In the genomic region with DNA sequence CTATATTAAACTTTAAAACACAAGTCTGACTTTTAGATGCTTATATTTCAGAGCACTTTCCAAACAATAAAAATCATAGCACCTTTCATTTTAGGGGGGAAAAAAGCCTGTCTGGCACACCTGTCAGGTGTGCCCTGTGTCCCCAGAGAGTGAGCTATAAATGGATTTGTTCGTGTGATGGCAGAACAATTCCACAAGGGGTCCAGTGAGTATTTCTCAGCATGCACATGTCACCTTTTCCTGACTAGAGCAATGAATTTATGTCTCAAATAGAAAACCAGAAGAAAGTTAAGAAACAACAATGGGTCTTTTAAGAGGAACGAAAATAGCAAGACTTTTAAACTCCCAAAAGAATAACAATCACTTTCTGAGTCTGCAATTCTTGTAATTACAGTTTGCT, we compare ENCODE assay signal across 8 cellular contexts. TPM values are rescaled to one million over a fixed set of nuclear protein-coding genes. Genes with fewer than 3 reads are reported as not detected.
DNase-seq lines count a peak whose midpoint lies in the region; ATAC-seq and TF ChIP-seq lines count a peak whose summit lies in the region.

No MANE protein-coding gene starts in this region.

- in situ Hi-C loops in T47D (cut with HindIII; ENCODE audit: low pct_unique_long_range_greater_than_20kb, low sequenced_read_pairs), result no loop called here

- H3K27ac Mint-ChIP-seq in activated naive CD4-positive, alpha-beta T cell treated with anti-CD3 and anti-CD28 coated beads, Interleukin-2, amount 10 ng/mL, durations not matched to agents 7 days and 5 days, result no peak overlapping the region
- H3K27ac Mint-ChIP-seq in type B pancreatic cell, result no peak overlapping the region

- no peaks in the 10 kb centered on the region for H3K9me3 Mint-ChIP-seq in activated naive CD4-positive, alpha-beta T cell treated with anti-CD3 and anti-CD28 coated beads, Interleukin-2, amount 10 ng/mL, durations not matched to agents 7 days and 5 days
- H3K9me3 Mint-ChIP-seq in type B pancreatic cell, result no peaks in the 10 kb centered on the region

- H3K36me3 Mint-ChIP-seq in activated naive CD4-positive, alpha-beta T cell treated with anti-CD3 and anti-CD28 coated beads, Interleukin-2, amount 10 ng/mL, durations not matched to agents 7 days and 5 days, result no peaks in the 10 kb centered on the region
- no peaks in the 10 kb centered on the region for H3K36me3 Mint-ChIP-seq in type B pancreatic cell

- CTCF ChIA-PET in activated naive CD4-positive, alpha-beta T cell treated with anti-CD3 and anti-CD28 coated beads, Interleukin-2, amount 10 ng/mL, durations not matched to agents 7 days and 5 days (lab: Charles Lee), result interaction anchor here (1.0 kb wide), 2 partner anchors 10 to 80 kb away, joined by 3 to 4 read pairs; no protein-coding TSS in a partner anchor

- H3K27me3 Mint-ChIP-seq in activated naive CD4-positive, alpha-beta T cell treated with anti-CD3 and anti-CD28 coated beads, Interleukin-2, amount 10 ng/mL, durations not matched to agents 7 days and 5 days, result no peaks in the 10 kb centered on the region
- no peaks in the 10 kb centered on the region for H3K27me3 Mint-ChIP-seq in type B pancreatic cell

- H3K4me3 Mint-ChIP-seq in activated naive CD4-positive, alpha-beta T cell treated with anti-CD3 and anti-CD28 coated beads, Interleukin-2, amount 10 ng/mL, durations not matched to agents 7 days and 5 days, result no peak overlapping the region
- H3K4me3 Mint-ChIP-seq in type B pancreatic cell, result no peak overlapping the region

- peak; percentile 26 for DNase-seq in activated naive CD4-positive, alpha-beta T cell treated with anti-CD3 and anti-CD28 coated beads, Interleukin-2, amount 10 ng/mL, durations not matched to agents 7 days and 5 days
- no peak for DNase-seq in activated naive CD4-positive, alpha-beta T cell treated with anti-CD3 and anti-CD28 coated beads, Interleukin-2, amount 50 U/mL, for 16 hours
- DNase-seq in T47D (ENCODE audit: low read depth in 1 of 2, low spot score in 1 of 2) (peak; percentile 26 to 37), type B pancreatic cell (ENCODE audit: extremely low spot score, unreplicated experiment) (no peak), GM19238 (ENCODE audit: insufficient read length, low spot score) (no peak)
- no peak for DNase-seq in activated CD4-positive, alpha-beta T cell treated with anti-CD3 and anti-CD28 coated beads, Interleukin-2, amount 50 U/mL, for 1 hour

- peak; percentile 67 for TF ChIP-seq CTCF in type B pancreatic cell (conservative IDR thresholded peaks at IDR 0.05)

- no peak for TF ChIP-seq EP300 in Ishikawa (IDR thresholded peaks at IDR 0.05; ENCODE audit: borderline replicate concordance)

- peak; percentile 25; the same call in 1 of the 2 replicates for TF ChIP-seq RAD21 in Ishikawa (IDR thresholded peaks at IDR 0.05; ENCODE audit: low read depth)

- ATAC-seq in HG02678 (IDR thresholded peaks at IDR 0.05; ENCODE audit: unreplicated experiment), result no peak

- no peaks in the 10 kb centered on the region for H3K4me1 Mint-ChIP-seq in activated naive CD4-positive, alpha-beta T cell treated with anti-CD3 and anti-CD28 coated beads, Interleukin-2, amount 10 ng/mL, durations not matched to agents 7 days and 5 days
- H3K4me1 Mint-ChIP-seq in type B pancreatic cell (ENCODE audit: unreplicated experiment), result no peaks in the 10 kb centered on the region

TF ChIP-seq in Ishikawa, 13 proteins besides CTCF, POLR2A, EP300 and RAD21:
- no peak for TF ChIP-seq FOXM1 (IDR thresholded peaks at IDR 0.05; ENCODE audit: borderline replicate concordance, low read depth)
- no peak for TF ChIP-seq NFIC (IDR thresholded peaks at IDR 0.05)
- TF ChIP-seq YY1 (IDR thresholded peaks at IDR 0.05; ENCODE audit: low read depth), result no peak
- TF ChIP-seq ZBTB7A (IDR thresholded peaks at IDR 0.05; ENCODE audit: low read depth), result no peak
- TF ChIP-seq TCF12 (IDR thresholded peaks at IDR 0.05; ENCODE audit: low read depth), result no peak
- TF ChIP-seq TEAD4 (IDR thresholded peaks at IDR 0.05), result no peak
- TF ChIP-seq TAF1 (IDR thresholded peaks at IDR 0.05; ENCODE audit: low read depth), result no peak
- TF ChIP-seq, protein P1, sequence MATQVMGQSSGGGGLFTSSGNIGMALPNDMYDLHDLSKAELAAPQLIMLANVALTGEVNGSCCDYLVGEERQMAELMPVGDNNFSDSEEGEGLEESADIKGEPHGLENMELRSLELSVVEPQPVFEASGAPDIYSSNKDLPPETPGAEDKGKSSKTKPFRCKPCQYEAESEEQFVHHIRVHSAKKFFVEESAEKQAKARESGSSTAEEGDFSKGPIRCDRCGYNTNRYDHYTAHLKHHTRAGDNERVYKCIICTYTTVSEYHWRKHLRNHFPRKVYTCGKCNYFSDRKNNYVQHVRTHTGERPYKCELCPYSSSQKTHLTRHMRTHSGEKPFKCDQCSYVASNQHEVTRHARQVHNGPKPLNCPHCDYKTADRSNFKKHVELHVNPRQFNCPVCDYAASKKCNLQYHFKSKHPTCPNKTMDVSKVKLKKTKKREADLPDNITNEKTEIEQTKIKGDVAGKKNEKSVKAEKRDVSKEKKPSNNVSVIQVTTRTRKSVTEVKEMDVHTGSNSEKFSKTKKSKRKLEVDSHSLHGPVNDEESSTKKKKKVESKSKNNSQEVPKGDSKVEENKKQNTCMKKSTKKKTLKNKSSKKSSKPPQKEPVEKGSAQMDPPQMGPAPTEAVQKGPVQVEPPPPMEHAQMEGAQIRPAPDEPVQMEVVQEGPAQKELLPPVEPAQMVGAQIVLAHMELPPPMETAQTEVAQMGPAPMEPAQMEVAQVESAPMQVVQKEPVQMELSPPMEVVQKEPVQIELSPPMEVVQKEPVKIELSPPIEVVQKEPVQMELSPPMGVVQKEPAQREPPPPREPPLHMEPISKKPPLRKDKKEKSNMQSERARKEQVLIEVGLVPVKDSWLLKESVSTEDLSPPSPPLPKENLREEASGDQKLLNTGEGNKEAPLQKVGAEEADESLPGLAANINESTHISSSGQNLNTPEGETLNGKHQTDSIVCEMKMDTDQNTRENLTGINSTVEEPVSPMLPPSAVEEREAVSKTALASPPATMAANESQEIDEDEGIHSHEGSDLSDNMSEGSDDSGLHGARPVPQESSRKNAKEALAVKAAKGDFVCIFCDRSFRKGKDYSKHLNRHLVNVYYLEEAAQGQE (IDR thresholded peaks at IDR 0.05; ENCODE audit: low read depth), result no peak
- TF ChIP-seq, protein P2, sequence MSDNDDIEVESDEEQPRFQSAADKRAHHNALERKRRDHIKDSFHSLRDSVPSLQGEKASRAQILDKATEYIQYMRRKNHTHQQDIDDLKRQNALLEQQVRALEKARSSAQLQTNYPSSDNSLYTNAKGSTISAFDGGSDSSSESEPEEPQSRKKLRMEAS (IDR thresholded peaks at IDR 0.05), result no peak
- no peak for TF ChIP-seq CEBPB (IDR thresholded peaks at IDR 0.05)
- TF ChIP-seq, protein P3, sequence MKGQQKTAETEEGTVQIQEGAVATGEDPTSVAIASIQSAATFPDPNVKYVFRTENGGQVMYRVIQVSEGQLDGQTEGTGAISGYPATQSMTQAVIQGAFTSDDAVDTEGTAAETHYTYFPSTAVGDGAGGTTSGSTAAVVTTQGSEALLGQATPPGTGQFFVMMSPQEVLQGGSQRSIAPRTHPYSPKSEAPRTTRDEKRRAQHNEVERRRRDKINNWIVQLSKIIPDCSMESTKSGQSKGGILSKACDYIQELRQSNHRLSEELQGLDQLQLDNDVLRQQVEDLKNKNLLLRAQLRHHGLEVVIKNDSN (IDR thresholded peaks at IDR 0.05), result no peak
- no peak for TF ChIP-seq CREB1 (IDR thresholded peaks at IDR 0.05; ENCODE audit: low read depth)
- no peak for TF ChIP-seq EGR1 (IDR thresholded peaks at IDR 0.05)
TF ChIP-seq in Ishikawa: peak in this region for 0.

RNA-seq across cellular contexts. Expression of a gene that starts 55.9 kb away (rescaled TPM):
- 17.1 and 27.9 TPM in 2 replicates for total RNA-seq in type B pancreatic cell (ENCODE audit: low replicate concordance)

Comparison
In these comparisons a context has a peak if more than half of its experiments do, and no peak if none do; other contexts are left out.
1. DNase-seq: peak in activated naive CD4-positive, alpha-beta T cell treated with anti-CD3 and anti-CD28 coated beads, Interleukin-2, amount 10 ng/mL, durations not matched to agents 7 days and 5 days (single experiment) and T47D (2 of 2); none in activated naive CD4-positive, alpha-beta T cell treated with anti-CD3 and anti-CD28 coated beads, Interleukin-2, amount 50 U/mL, for 16 hours (single experiment), type B pancreatic cell (single experiment), GM19238 (single experiment) and activated CD4-positive, alpha-beta T cell treated with anti-CD3 and anti-CD28 coated beads, Interleukin-2, amount 50 U/mL, for 1 hour (single experiment).